In genomic region chr1:199687321-199687720, GRCh38 we compare ENCODE assay signal across 17 cellular contexts.
DNase-seq lines count a peak whose midpoint lies in the region; FAIRE-seq and TF ChIP-seq lines count a peak whose summit lies in the region.
"Had no signal": no experiment of that assay in that cellular context is flagged by ENCODE, and none has a peak within 500 bp of the region (broad histone marks: within the 10 kb centered on the region; RNA-seq: fewer than 3 reads in every experiment).

No MANE protein-coding gene starts in this region.

- H3K27ac ChIP-seq in mesendoderm (ENCODE audit: low read depth, low read length) = no peak overlapping the region
- H3K27ac ChIP-seq: breast epithelium, spleen had no signal

- no peak overlapping the region for H3K4me3 Mint-ChIP-seq in T-helper 2 cell treated with Interferon-gamma antibody and Interleukin-4, amounts not matched to agents 5 μg/mL and 100 μg/mL, for 36 hours
- no peak overlapping the region for H3K4me3 Mint-ChIP-seq in nephron progenitor cell

- FAIRE-seq in bronchial epithelial cell (lab: Jason Lieb, UNC) = no peak

- H3K36me3 Mint-ChIP-seq in T-helper 2 cell treated with Interferon-gamma antibody and Interleukin-4, amounts not matched to agents 5 μg/mL and 100 μg/mL, for 36 hours (ENCODE audit: low read depth) = no peaks in the 10 kb centered on the region
- no peaks in the 10 kb centered on the region for H3K36me3 Mint-ChIP-seq in nephron progenitor cell (ENCODE audit: low read depth)

- no peak overlapping the region for H3K27ac Mint-ChIP-seq in T-helper 2 cell treated with Interferon-gamma antibody and Interleukin-4, amounts not matched to agents 5 μg/mL and 100 μg/mL, for 36 hours
- no peak overlapping the region for H3K27ac Mint-ChIP-seq in nephron progenitor cell

- no peak for TF ChIP-seq CTCF in bronchial epithelial cell (IDR thresholded peaks at IDR 0.05; ENCODE audit: insufficient read depth, low read length, severe bottlenecking)
- no peak for TF ChIP-seq CTCF in nephron progenitor cell (IDR thresholded peaks at IDR 0.05)

- peaks cover 2% of the 10 kb centered on the region for H3K4me1 ChIP-seq in mesendoderm (ENCODE audit: control insufficient read depth, low read depth, low read length)
- H3K4me1 ChIP-seq: breast epithelium had no signal

- H4K8ac ChIP-seq in mesendoderm (ENCODE audit: low read depth, low read length) = no peak overlapping the region

- H3K4ac ChIP-seq in mesendoderm (ENCODE audit: low read depth, low read length) = no peak overlapping the region

- no peak overlapping the region for H3K4me2 ChIP-seq in mesendoderm (ENCODE audit: low read length)

- H3K4me3 ChIP-seq in bronchial epithelial cell (ENCODE audit: low read depth, low read length) (no peak overlapping the region), mesendoderm (ENCODE audit: low read length) (no peak overlapping the region)
- H3K4me3 ChIP-seq: breast epithelium, spleen had no signal

- H2AK5ac ChIP-seq in mesendoderm (ENCODE audit: low read length) = no peak overlapping the region

- H3K27me3 Mint-ChIP-seq in T-helper 2 cell treated with Interferon-gamma antibody and Interleukin-4, amounts not matched to agents 5 μg/mL and 100 μg/mL, for 36 hours (ENCODE audit: low read depth) = peaks cover 7% of the 10 kb centered on the region
- peaks cover 7% of the 10 kb centered on the region for H3K27me3 Mint-ChIP-seq in nephron progenitor cell (ENCODE audit: low read depth, poor library complexity)

- no peak overlapping the region for H3K56ac ChIP-seq in mesendoderm (ENCODE audit: low read length)

- no peaks in the 10 kb centered on the region for H3K36me3 ChIP-seq in bronchial epithelial cell (ENCODE audit: control insufficient read depth, insufficient read depth, low read length)
- no peaks in the 10 kb centered on the region for H3K36me3 ChIP-seq in mesendoderm (ENCODE audit: control insufficient read depth, insufficient read depth, low read length)
- H3K36me3 ChIP-seq: breast epithelium, spleen had no signal

- WGBS in mesendoderm (ENCODE audit: extremely low coverage, insufficient coverage, low lambda C conversion rate) = no CpG with 5 or more reads among the region's 4 CpGs

- H3K18ac ChIP-seq in mesendoderm (ENCODE audit: low read length) = no peak overlapping the region

- DNase-seq in GM03348 (ENCODE audit: low spot score) (peak; percentile 12), NCI-H82 (lab: John Stamatoyannopoulos, UW) (peak; percentile 70), bronchial epithelial cell (ENCODE audit: low read depth) (peak; percentile 69), mesendoderm (peak; percentile 15), nephron progenitor cell (no peak), hepatic stellate cell (ENCODE audit: low spot score) (no peak)
- DNase-seq in T-helper 2 cell treated with Interferon-gamma antibody and Interleukin-4, amounts not matched to agents 5 μg/mL and 100 μg/mL, for 36 hours (ENCODE audit: low spot score) = no peak
- DNase-seq in stimulated activated CD4-positive, alpha-beta T cell treated with anti-CD3 and anti-CD28 coated beads, Interleukin-2, amount 100 ng/mL, for 24 hours = no peak
- DNase-seq: activated CD4-positive, alpha-beta T cell treated with anti-CD3 and anti-CD28 coated beads for 4 hours; activated CD8-positive, alpha-beta memory T cell treated with anti-CD3 and anti-CD28 coated beads, Interleukin-2, amount 50 U/mL, for 48 hours; activated naive CD4-positive, alpha-beta T cell treated with Interleukin-2 at 50 U/mL for 16 hours; MM.1S; NCI-H2029 treated with DMSO at 0.1 percent for 48 hours; NCI-H526; spleen; stimulated activated naive CD8-positive, alpha-beta T cell treated with anti-CD3 and anti-CD28 coated beads, Interleukin-15, Interleukin-2, amounts not matched to agents 100 U/mL and 50 U/mL, for 24 hours had no signal

- no peaks in the 10 kb centered on the region for H3K9me3 Mint-ChIP-seq in T-helper 2 cell treated with Interferon-gamma antibody and Interleukin-4, amounts not matched to agents 5 μg/mL and 100 μg/mL, for 36 hours
- no peaks in the 10 kb centered on the region for H3K9me3 Mint-ChIP-seq in nephron progenitor cell

- H2BK5ac ChIP-seq in mesendoderm (ENCODE audit: low read length) = no peak overlapping the region

- H3K79me2 ChIP-seq in mesendoderm (ENCODE audit: control insufficient read depth, insufficient read depth, low read length) = no peaks in the 10 kb centered on the region

- H3K79me1 ChIP-seq in mesendoderm (ENCODE audit: low read length) = no peaks in the 10 kb centered on the region

- H3K23ac ChIP-seq in mesendoderm (ENCODE audit: low read length) = no peak overlapping the region

- H2BK15ac ChIP-seq in mesendoderm (replicated peaks; ENCODE audit: low read depth) = no peak overlapping the region

- H4K5ac ChIP-seq in mesendoderm (ENCODE audit: low read length) = no peak overlapping the region

- H2BK120ac ChIP-seq in mesendoderm (ENCODE audit: low read depth, low read length) = no peak overlapping the region

- no peaks in the 10 kb centered on the region for H3K4me1 Mint-ChIP-seq in T-helper 2 cell treated with Interferon-gamma antibody and Interleukin-4, amounts not matched to agents 5 μg/mL and 100 μg/mL, for 36 hours (ENCODE audit: low read depth)
- H3K4me1 Mint-ChIP-seq in nephron progenitor cell = peaks cover 62% of the 10 kb centered on the region

- H3K9ac ChIP-seq in mesendoderm (ENCODE audit: low read length) = no peak overlapping the region

- H3K27me3 ChIP-seq in bronchial epithelial cell (ENCODE audit: control insufficient read depth, insufficient read depth, low read length) (no peaks in the 10 kb centered on the region), mesendoderm (ENCODE audit: insufficient read depth, low read length, poor library complexity) (no peaks in the 10 kb centered on the region)
- H3K27me3 ChIP-seq: breast epithelium had no signal

Comparison
In these comparisons a context has a peak if more than half of its experiments do, and no peak if none do; other contexts are left out.
1. DNase-seq: peak in GM03348 (single experiment), NCI-H82 (single experiment), bronchial epithelial cell (single experiment) and mesendoderm (single experiment); none in T-helper 2 cell treated with Interferon-gamma antibody and Interleukin-4, amounts not matched to agents 5 μg/mL and 100 μg/mL, for 36 hours (single experiment), nephron progenitor cell (single experiment), hepatic stellate cell (single experiment) and stimulated activated CD4-positive, alpha-beta T cell treated with anti-CD3 and anti-CD28 coated beads, Interleukin-2, amount 100 ng/mL, for 24 hours (0 of 2).